In the genomic region with DNA sequence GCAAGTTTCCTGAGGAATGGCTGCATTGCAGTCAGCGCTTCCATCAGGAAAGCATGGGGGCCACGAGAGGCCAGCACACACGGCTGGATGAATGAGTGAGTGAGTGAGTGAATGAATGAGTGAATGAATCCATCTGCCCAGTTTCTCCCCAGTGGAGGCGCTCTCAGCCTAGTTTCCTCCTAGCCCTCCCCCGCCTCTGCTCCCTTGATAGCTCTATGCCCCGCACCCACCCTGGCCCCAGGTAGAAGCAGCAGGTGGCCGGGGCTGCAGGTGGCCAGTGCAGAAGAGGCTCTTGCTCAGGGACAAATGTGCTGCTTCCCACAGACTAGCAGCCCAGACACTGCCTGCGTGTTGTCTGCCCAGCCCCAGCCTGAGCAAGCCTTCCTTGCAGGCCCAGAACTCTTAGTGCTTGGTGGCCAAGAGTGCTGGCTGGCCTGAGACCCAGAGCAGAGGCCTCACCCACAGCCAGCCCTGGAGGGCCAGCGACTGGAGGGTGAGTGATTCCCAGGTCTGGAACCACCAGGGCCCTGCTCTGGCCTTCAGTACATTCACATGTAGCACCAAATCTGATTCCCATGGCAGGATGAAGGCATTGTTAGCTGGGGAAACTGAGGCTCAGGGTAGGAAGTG, we compare ENCODE assay signal across 14 cellular contexts. TPM values are rescaled to one million over a fixed set of nuclear protein-coding genes. Genes with fewer than 3 reads are reported as not detected.
"Had no signal": no experiment of that assay in that cellular context is flagged by ENCODE, and none has a peak within 500 bp of the region (broad histone marks: within the 10 kb centered on the region; RNA-seq: fewer than 3 reads in every experiment).

No MANE protein-coding gene starts in this region.

- H3K27me3 ChIP-seq: testis had no signal

- ATAC-seq: activated T-helper 17 cell treated with anti-CD3 and anti-CD28 coated beads, Interleukin-2, amount 50 U/mL, for 72 hours; gastroesophageal sphincter; left lobe of liver; stimulated activated naive CD8-positive, alpha-beta T cell treated with anti-CD3 and anti-CD28 coated beads, Interleukin-15, Interleukin-2, amounts not matched to agents 100 U/mL and 50 U/mL, for 24 hours had no signal

- H3K4me1 ChIP-seq: gastroesophageal sphincter, testis had no signal

- H3K27ac ChIP-seq: gastroesophageal sphincter, testis had no signal

- H3K9me3 ChIP-seq: testis had no signal

- H3K4me3 ChIP-seq: gastroesophageal sphincter, testis had no signal

- DNase-seq: activated B cell treated with CpG ODN at 0.5 μM for 24 hours; activated CD4-positive, alpha-beta T cell treated with anti-CD3 and anti-CD28 coated beads, Interleukin-2, amount 10 ng/mL, durations not matched to agents 24 days and 14 days; activated CD8-positive, alpha-beta memory T cell treated with anti-CD3 and anti-CD28 coated beads for 24 hours; amniotic stem cell; cerebellar nuclear complex; dermis blood vessel endothelial cell; islet precursor cell; stimulated activated CD4-positive, alpha-beta T cell treated with anti-CD3 and anti-CD28 coated beads, Interleukin-2, amount 100 ng/mL, for 48 hours; stimulated activated naive CD8-positive, alpha-beta T cell treated with anti-CD3 and anti-CD28 coated beads, Interleukin-15, Interleukin-2, amounts not matched to agents 100 U/mL and 50 U/mL, for 24 hours; testis had no signal

- H3K36me3 ChIP-seq: gastroesophageal sphincter had no signal

RNA-seq across cellular contexts. Expression of a gene that starts 31.1 kb away (rescaled TPM):
- total RNA-seq: activated B cell treated with CpG ODN at 0.5 μM for 24 hours; natural killer cell treated with Interleukin-12 subunit alpha and Interleukin-12 subunit beta and Interleukin-15 and Interleukin-18, amount 100 ng/mL, for 72 hours had no signal
